In genomic region chr5:175257847-175258194, GRCh38 we compare ENCODE assay signal across 21 cellular contexts.
"Had no signal": no experiment of that assay in that cellular context is flagged by ENCODE, and none has a peak within 500 bp of the region (broad histone marks: within the 10 kb centered on the region; RNA-seq: fewer than 3 reads in every experiment).

No MANE protein-coding gene starts in this region.

- ATAC-seq: heart right ventricle; left ventricle myocardium superior; lower lobe of right lung; natural killer cell; psoas muscle; right cardiac atrium; stimulated activated memory B cell treated with anti-CD40 and anti-IgM and Interleukin-4, amounts not matched to agents 10 μg/mL and 1 μg/mL and 100 μg/mL, for 72 hours had no signal

- H3K9me3 Mint-ChIP-seq: stimulated activated memory B cell treated with anti-CD40 and anti-IgM and Interleukin-4, amounts not matched to agents 10 μg/mL and 1 μg/mL and 100 μg/mL, for 72 hours had no signal

- H3K27ac Mint-ChIP-seq: natural killer cell; stimulated activated memory B cell treated with anti-CD40 and anti-IgM and Interleukin-4, amounts not matched to agents 10 μg/mL and 1 μg/mL and 100 μg/mL, for 72 hours; stimulated activated naive CD8-positive, alpha-beta T cell treated with anti-CD3 and anti-CD28 coated beads, Interleukin-15, Interleukin-2, amounts not matched to agents 100 ng/mL and 50 ng/mL, for 24 hours had no signal

- H3K27me3 Mint-ChIP-seq: stimulated activated memory B cell treated with anti-CD40 and anti-IgM and Interleukin-4, amounts not matched to agents 10 μg/mL and 1 μg/mL and 100 μg/mL, for 72 hours had no signal

- H3K4me1 Mint-ChIP-seq: natural killer cell; stimulated activated memory B cell treated with anti-CD40 and anti-IgM and Interleukin-4, amounts not matched to agents 10 μg/mL and 1 μg/mL and 100 μg/mL, for 72 hours had no signal

- H3K4me3 Mint-ChIP-seq: natural killer cell; stimulated activated memory B cell treated with anti-CD40 and anti-IgM and Interleukin-4, amounts not matched to agents 10 μg/mL and 1 μg/mL and 100 μg/mL, for 72 hours; stimulated activated naive CD8-positive, alpha-beta T cell treated with anti-CD3 and anti-CD28 coated beads, Interleukin-15, Interleukin-2, amounts not matched to agents 100 ng/mL and 50 ng/mL, for 24 hours had no signal

- DNase-seq: dermis blood vessel endothelial cell; effector memory CD4-positive, alpha-beta T cell; esophagus squamous epithelium; foreskin melanocyte; glutamatergic neuron; heart right ventricle; hippocampal formation; left ventricle myocardium superior; lower lobe of right lung; natural killer cell; occipital lobe; ovary; psoas muscle; right cardiac atrium; sigmoid colon; stimulated activated CD4-positive, alpha-beta T cell treated with anti-CD3 and anti-CD28 coated beads, Interleukin-2, amount 100 ng/mL, for 24 hours; stimulated activated CD4-positive, alpha-beta T cell treated with anti-CD3 and anti-CD28 coated beads, Interleukin-4, amount 100 ng/mL, for 24 hours; thyroid gland; trophoblast cell had no signal

- H3K36me3 Mint-ChIP-seq: natural killer cell; stimulated activated memory B cell treated with anti-CD40 and anti-IgM and Interleukin-4, amounts not matched to agents 10 μg/mL and 1 μg/mL and 100 μg/mL, for 72 hours had no signal
